ENCODE assay signal across 36 cellular contexts in the genomic region with DNA sequence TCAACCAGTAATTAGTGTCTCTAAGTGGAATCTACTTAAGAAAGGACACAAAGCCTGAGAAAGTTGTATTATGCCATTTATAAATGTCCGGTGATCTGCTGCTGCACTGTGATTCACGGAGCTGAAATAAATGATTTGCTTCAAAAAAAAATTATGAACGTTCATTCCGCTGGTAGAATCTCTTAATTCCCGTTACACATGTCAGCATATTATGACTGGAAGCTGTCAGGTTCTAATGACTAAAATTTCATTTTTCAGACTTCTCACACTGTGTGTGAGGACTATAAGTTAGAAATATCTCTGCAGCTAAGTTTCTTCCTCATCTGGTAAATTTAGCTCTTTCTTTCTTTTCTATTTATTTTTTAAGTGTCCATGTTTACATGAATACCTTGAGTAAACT.
"Had no signal": no experiment of that assay in that cellular context is flagged by ENCODE, and none has a peak within 500 bp of the region (broad histone marks: within the 10 kb centered on the region; RNA-seq: fewer than 3 reads in every experiment).

No MANE protein-coding gene starts in this region.

- H3K4me3 Mint-ChIP-seq: activated CD4-positive, alpha-beta memory T cell treated with anti-CD3 and anti-CD28 coated beads, Interleukin-2, amount 10 ng/mL, durations not matched to agents 7 days and 5 days; activated CD4-positive, alpha-beta T cell treated with anti-CD3 and anti-CD28 coated beads for 36 hours; activated CD4-positive, alpha-beta T cell treated with anti-CD3 and anti-CD28 coated beads, Interleukin-2, amount 10 ng/mL, durations not matched to agents 7 days and 5 days; activated CD8-positive, alpha-beta memory T cell treated with anti-CD3 and anti-CD28 coated beads, Interleukin-2, amount 10 ng/mL, durations not matched to agents 7 days and 5 days; activated CD8-positive, alpha-beta T cell treated with anti-CD3 and anti-CD28 coated beads, Interleukin-2, amount 10 ng/mL, durations not matched to agents 7 days and 5 days; activated naive CD4-positive, alpha-beta T cell treated with anti-CD3 and anti-CD28 coated beads, Interleukin-2, amount 10 ng/mL, durations not matched to agents 7 days and 5 days; activated naive CD4-positive, alpha-beta T cell treated with anti-CD3 and anti-CD28 coated beads, Interleukin-2, amount 50 U/mL, for 24 hours; activated naive CD8-positive, alpha-beta T cell; activated naive CD8-positive, alpha-beta T cell treated with anti-CD3 and anti-CD28 coated beads, Interleukin-2, amount 10 ng/mL, durations not matched to agents 7 days and 5 days; activated naive CD8-positive, alpha-beta T cell treated with anti-CD3 and anti-CD28 coated beads, Interleukin-2, amount 50 U/mL, for 24 hours; activated T-cell treated with anti-CD3 and anti-CD28 coated beads, Interleukin-2, amount 50 U/mL, for 24 hours; activated T-helper 17 cell treated with anti-CD3 and anti-CD28 coated beads, Interleukin-2, amount 50 U/mL, for 72 hours; brain; central memory CD8-positive, alpha-beta T cell; T-helper 1 cell treated with Interleukin-12 subunit alpha and Interleukin-12 subunit beta and Interleukin-4 antibody, amounts not matched to agents 30 μg/mL and 1 μg/mL, for 36 hours; WTC11 had no signal

- ATAC-seq: activated CD4-positive, alpha-beta T cell treated with anti-CD3 and anti-CD28 coated beads for 36 hours; activated CD4-positive, CD25-positive, alpha-beta regulatory T cell treated with anti-CD3 and anti-CD28 coated beads, Interleukin-2, amount 50 U/mL, for 24 hours; activated CD8-positive, alpha-beta memory T cell treated with anti-CD3 and anti-CD28 coated beads, Interleukin-2, amount 10 ng/mL, durations not matched to agents 7 days and 5 days; activated CD8-positive, alpha-beta T cell treated with anti-CD3 and anti-CD28 coated beads, Interleukin-2, amount 10 ng/mL, durations not matched to agents 7 days and 5 days; activated naive CD8-positive, alpha-beta T cell treated with anti-CD3 and anti-CD28 coated beads, Interleukin-2, amount 50 U/mL, for 24 hours; activated T-helper 17 cell treated with anti-CD3 and anti-CD28 coated beads, Interleukin-2, amount 50 U/mL, for 72 hours; WTC11 had no signal

- H3K9me3 ChIP-seq: ascending aorta had no signal

- H3K27me3 ChIP-seq: ascending aorta, cardiac muscle cell had no signal

- H3K9me3 Mint-ChIP-seq: activated CD4-positive, alpha-beta T cell treated with anti-CD3 and anti-CD28 coated beads, Interleukin-2, amount 10 ng/mL, durations not matched to agents 7 days and 5 days; activated naive CD4-positive, alpha-beta T cell treated with anti-CD3 and anti-CD28 coated beads, Interleukin-2, amount 10 ng/mL, durations not matched to agents 7 days and 5 days; activated naive CD4-positive, alpha-beta T cell treated with anti-CD3 and anti-CD28 coated beads, Interleukin-2, amount 50 U/mL, for 24 hours; activated naive CD8-positive, alpha-beta T cell treated with anti-CD3 and anti-CD28 coated beads, Interleukin-2, amount 50 U/mL, for 24 hours; activated T-cell treated with anti-CD3 and anti-CD28 coated beads, Interleukin-2, amount 50 U/mL, for 24 hours; central memory CD8-positive, alpha-beta T cell; T-helper 1 cell treated with Interleukin-12 subunit alpha and Interleukin-12 subunit beta and Interleukin-4 antibody, amounts not matched to agents 30 μg/mL and 1 μg/mL, for 36 hours; WTC11 had no signal

- H3K27ac ChIP-seq: ascending aorta, cardiac muscle cell, VCaP had no signal

- H3K4me1 ChIP-seq: ascending aorta had no signal

- H3K4me3 ChIP-seq: ascending aorta, cardiac muscle cell had no signal

- H3K27me3 Mint-ChIP-seq: activated CD4-positive, alpha-beta memory T cell treated with anti-CD3 and anti-CD28 coated beads, Interleukin-2, amount 10 ng/mL, durations not matched to agents 7 days and 5 days; activated CD4-positive, alpha-beta T cell treated with anti-CD3 and anti-CD28 coated beads for 36 hours; activated CD4-positive, alpha-beta T cell treated with anti-CD3 and anti-CD28 coated beads, Interleukin-2, amount 10 ng/mL, durations not matched to agents 7 days and 5 days; activated CD8-positive, alpha-beta memory T cell treated with anti-CD3 and anti-CD28 coated beads, Interleukin-2, amount 10 ng/mL, durations not matched to agents 7 days and 5 days; activated naive CD4-positive, alpha-beta T cell treated with anti-CD3 and anti-CD28 coated beads, Interleukin-2, amount 10 ng/mL, durations not matched to agents 7 days and 5 days; activated naive CD4-positive, alpha-beta T cell treated with anti-CD3 and anti-CD28 coated beads, Interleukin-2, amount 50 U/mL, for 24 hours; activated naive CD8-positive, alpha-beta T cell; activated naive CD8-positive, alpha-beta T cell treated with anti-CD3 and anti-CD28 coated beads, Interleukin-2, amount 10 ng/mL, durations not matched to agents 7 days and 5 days; activated naive CD8-positive, alpha-beta T cell treated with anti-CD3 and anti-CD28 coated beads, Interleukin-2, amount 50 U/mL, for 24 hours; activated T-cell treated with anti-CD3 and anti-CD28 coated beads, Interleukin-2, amount 50 U/mL, for 24 hours; activated T-helper 17 cell treated with anti-CD3 and anti-CD28 coated beads, Interleukin-2, amount 50 U/mL, for 72 hours; central memory CD8-positive, alpha-beta T cell had no signal

- H3K27ac Mint-ChIP-seq: activated CD4-positive, alpha-beta T cell treated with anti-CD3 and anti-CD28 coated beads for 36 hours; activated CD4-positive, alpha-beta T cell treated with anti-CD3 and anti-CD28 coated beads, Interleukin-2, amount 10 ng/mL, durations not matched to agents 7 days and 5 days; activated CD8-positive, alpha-beta memory T cell treated with anti-CD3 and anti-CD28 coated beads, Interleukin-2, amount 10 ng/mL, durations not matched to agents 7 days and 5 days; activated CD8-positive, alpha-beta T cell treated with anti-CD3 and anti-CD28 coated beads, Interleukin-2, amount 10 ng/mL, durations not matched to agents 7 days and 5 days; activated naive CD4-positive, alpha-beta T cell treated with anti-CD3 and anti-CD28 coated beads, Interleukin-2, amount 10 ng/mL, durations not matched to agents 7 days and 5 days; activated naive CD8-positive, alpha-beta T cell; activated naive CD8-positive, alpha-beta T cell treated with anti-CD3 and anti-CD28 coated beads, Interleukin-2, amount 10 ng/mL, durations not matched to agents 7 days and 5 days; activated naive CD8-positive, alpha-beta T cell treated with anti-CD3 and anti-CD28 coated beads, Interleukin-2, amount 50 U/mL, for 24 hours; activated T-cell treated with anti-CD3 and anti-CD28 coated beads, Interleukin-2, amount 50 U/mL, for 24 hours; activated T-helper 17 cell treated with anti-CD3 and anti-CD28 coated beads, Interleukin-2, amount 50 U/mL, for 72 hours; brain; T-helper 1 cell treated with Interleukin-12 subunit alpha and Interleukin-12 subunit beta and Interleukin-4 antibody, amounts not matched to agents 30 μg/mL and 1 μg/mL, for 36 hours; WTC11 had no signal

- DNase-seq: activated CD4-positive, alpha-beta memory T cell treated with anti-CD3 and anti-CD28 coated beads, Interleukin-2, amount 10 ng/mL, durations not matched to agents 7 days and 5 days; activated CD4-positive, alpha-beta T cell treated with anti-CD3 and anti-CD28 coated beads for 1 hour; activated CD4-positive, alpha-beta T cell treated with anti-CD3 and anti-CD28 coated beads for 36 hours; activated CD4-positive, alpha-beta T cell treated with anti-CD3 and anti-CD28 coated beads for 48 hours; activated CD4-positive, alpha-beta T cell treated with anti-CD3 and anti-CD28 coated beads, Interleukin-2, amount 10 ng/mL, durations not matched to agents 7 days and 5 days; activated CD4-positive, alpha-beta T cell treated with anti-CD3 and anti-CD28 coated beads, Interleukin-2, amount 50 U/mL, for 48 hours; activated CD4-positive, CD25-positive, alpha-beta regulatory T cell; activated CD8-positive, alpha-beta memory T cell treated with anti-CD3 and anti-CD28 coated beads for 24 hours; activated CD8-positive, alpha-beta memory T cell treated with anti-CD3 and anti-CD28 coated beads, Interleukin-2, amount 10 ng/mL, durations not matched to agents 7 days and 5 days; activated CD8-positive, alpha-beta memory T cell treated with anti-CD3 and anti-CD28 coated beads, Interleukin-2, amount 50 U/mL, for 48 hours; activated CD8-positive, alpha-beta T cell treated with anti-CD3 and anti-CD28 coated beads, Interleukin-2, amount 10 ng/mL, durations not matched to agents 7 days and 5 days; activated effector memory CD4-positive, alpha-beta T cell treated with Interleukin-2 at 50 U/mL for 16 hours; activated gamma-delta T cell; activated naive CD4-positive, alpha-beta T cell treated with anti-CD3 and anti-CD28 coated beads, Interleukin-2, amount 10 ng/mL, durations not matched to agents 7 days and 5 days; activated naive CD4-positive, alpha-beta T cell treated with Interleukin-2 at 50 U/mL for 16 hours; activated naive CD8-positive, alpha-beta T cell treated with anti-CD3 and anti-CD28 coated beads, Interleukin-2, amount 10 ng/mL, durations not matched to agents 7 days and 5 days; activated naive CD8-positive, alpha-beta T cell treated with anti-CD3 and anti-CD28 coated beads, Interleukin-2, amount 50 U/mL, for 24 hours; activated T-cell treated with anti-CD3 and anti-CD28 coated beads, Interleukin-2, amount 50 U/mL, for 24 hours; amygdala; anterior cingulate cortex; caudate nucleus; cerebellar nuclear complex; SW 1271; T-helper 1 cell; T-helper 9 cell had no signal

- H3K36me3 Mint-ChIP-seq: activated naive CD4-positive, alpha-beta T cell treated with anti-CD3 and anti-CD28 coated beads, Interleukin-2, amount 10 ng/mL, durations not matched to agents 7 days and 5 days; activated naive CD4-positive, alpha-beta T cell treated with anti-CD3 and anti-CD28 coated beads, Interleukin-2, amount 50 U/mL, for 24 hours; activated naive CD8-positive, alpha-beta T cell; brain; WTC11 had no signal

- H3K36me3 ChIP-seq: ascending aorta, cardiac muscle cell had no signal
